Comparison of ENCODE assay signal across 21 cellular contexts in genomic region chr6:143733500-143733899, GRCh38. TPM values are rescaled to one million over a fixed set of nuclear protein-coding genes. Genes with fewer than 3 reads are reported as not detected.
DNase-seq lines count a peak whose midpoint lies in the region; ATAC-seq, FAIRE-seq and TF ChIP-seq lines count a peak whose summit lies in the region.
"Had no signal": no experiment of that assay in that cellular context is flagged by ENCODE, and none has a peak within 500 bp of the region (broad histone marks: within the 10 kb centered on the region; RNA-seq: fewer than 3 reads in every experiment).

No MANE protein-coding gene starts in this region.

- CTCF ChIA-PET in HepG2 (lab: Yijun Ruan, JAX; ENCODE audit: low intra/inter-chr PET ratio, low total read pairs) (no interaction called here), WTC11 (lab: Charles Lee) (no interaction called here), RWPE1 (lab: Yijun Ruan, JAX) (no interaction called here)

- no peak overlapping the region for H3K27ac ChIP-seq in right lobe of liver
- H3K27ac ChIP-seq in HepG2 (ENCODE audit: extremely low read length, insufficient read depth, low read length): no peak overlapping the region
- H3K27ac ChIP-seq in RWPE1: no peak overlapping the region
- H3K27ac ChIP-seq: GM23248, KMS-11, SJCRH30 had no signal

- POLR2A ChIA-PET in HepG2 (lab: Yijun Ruan, JAX): no interaction called here
- POLR2A ChIA-PET in WTC11 (lab: Charles Lee): interaction anchor here (1.0 kb wide), 1 partner anchor 10 kb away, joined by 3 read pairs; no protein-coding TSS in a partner anchor
- POLR2A ChIA-PET in RWPE1 (lab: Yijun Ruan, JAX; ENCODE audit: low non-redundant PET): no interaction called here

- no peak for FAIRE-seq in HepG2 (lab: Jason Lieb, UNC)
- FAIRE-seq: D721Med, G401.6, GM12891 had no signal

- H3K4me3 ChIP-seq in right lobe of liver (no peak overlapping the region), HepG2 (replicated peaks in 1 of 3; ENCODE audit: insufficient read depth in 1 of 3, low read depth in 2 of 3, low read length in 3 of 3) (no peak overlapping the region)
- H3K4me3 ChIP-seq: GM23248, SJCRH30 had no signal

- peak overlapping the region; percentile 83; the same call in 1 of the 2 replicates for H3K27ac Mint-ChIP-seq in WTC11
- peak overlapping the region; percentile 23 for H3K27ac Mint-ChIP-seq in mesothelial cell of epicardium
- H3K27ac Mint-ChIP-seq: CD4-positive, alpha-beta memory T cell; HFFc6 had no signal

- TF ChIP-seq EP300 in HepG2 (IDR thresholded peaks at IDR 0.05; ENCODE audit: low read depth in 2 of 2, low read length in 2 of 2): no peak
- no peak for TF ChIP-seq EP300 in HepG2 (CRISPR knock-in tag; IDR thresholded peaks at IDR 0.05; ENCODE audit: borderline replicate concordance)

- H3K9ac ChIP-seq in HepG2 (ENCODE audit: insufficient read depth, low read depth, low read length): no peak overlapping the region
- H3K9ac ChIP-seq: GM23248, KMS-11 had no signal

- no peaks in the 10 kb centered on the region for H3K36me3 ChIP-seq in right lobe of liver
- no peaks in the 10 kb centered on the region for H3K36me3 ChIP-seq in HepG2 (replicated peaks in 1 of 2; ENCODE audit: control insufficient read depth in 1 of 2, insufficient read depth in 2 of 2, low read length in 2 of 2)
- H3K36me3 ChIP-seq: SJCRH30 had no signal

- TF ChIP-seq CTCF in right lobe of liver (IDR thresholded peaks at IDR 0.05) (no peak), HepG2 (CRISPR knock-in tag; IDR thresholded peaks at IDR 0.05) (no peak), WTC11 (IDR thresholded peaks at IDR 0.05) (no peak), mesothelial cell of epicardium (IDR thresholded peaks at IDR 0.05; ENCODE audit: unreplicated experiment) (no peak), RWPE1 (conservative IDR thresholded peaks at IDR 0.05; ENCODE audit: low read depth) (no peak)

- H3K79me2 ChIP-seq in HepG2 (ENCODE audit: insufficient read depth, low read length): no peaks in the 10 kb centered on the region

- DNase-seq in right lobe of liver (no peak), HepG2 (ENCODE audit: low spot score) (no peak), WTC11 (ENCODE audit: low spot score) (no peak), mesothelial cell of epicardium (ENCODE audit: low spot score in 2 of 2, unreplicated experiment in 2 of 2) (no peak), RWPE1 (ENCODE audit: low spot score) (no peak)
- DNase-seq in stimulated activated naive CD4-positive, alpha-beta T cell (lab: John Stamatoyannopoulos, UW): no peak
- DNase-seq: CD4-positive, alpha-beta memory T cell; DMS79 treated with DMSO at 0.1 percent for 48 hours; GM23248; HFFc6; NCI-H1417; NCI-H1930; NCI-H2171 treated with DMSO at 0.1 percent for 48 hours; NCI-H524; SJCRH30 had no signal

- no peak overlapping the region for H3K4me3 Mint-ChIP-seq in WTC11
- no peak overlapping the region for H3K4me3 Mint-ChIP-seq in mesothelial cell of epicardium
- H3K4me3 Mint-ChIP-seq: HFFc6 had no signal

- H3K9me3 Mint-ChIP-seq in WTC11 (no peaks in the 10 kb centered on the region), mesothelial cell of epicardium (peaks cover 4% of the 10 kb centered on the region)
- H3K9me3 Mint-ChIP-seq: HFFc6 had no signal

- H3K4me1 ChIP-seq in right lobe of liver: peaks cover 0 to 31% (median 0%) of the 10 kb centered on the region in 4 donors
- no peaks in the 10 kb centered on the region for H3K4me1 ChIP-seq in HepG2 (ENCODE audit: insufficient read depth, low read length)
- H3K4me1 ChIP-seq: SJCRH30 had no signal

- no peak overlapping the region for H2AFZ ChIP-seq in HepG2 (ENCODE audit: low read length)
- H2AFZ ChIP-seq: GM23248 had no signal

- H3K27me3 Mint-ChIP-seq in WTC11 (ENCODE audit: low read depth) (no peaks in the 10 kb centered on the region), mesothelial cell of epicardium (ENCODE audit: low read depth) (no peaks in the 10 kb centered on the region)
- H3K27me3 Mint-ChIP-seq: CD4-positive, alpha-beta memory T cell had no signal

- no peak for TF ChIP-seq RAD21 in HepG2 (CRISPR knock-in tag; IDR thresholded peaks at IDR 0.05)

- H4K20me1 ChIP-seq in HepG2 (ENCODE audit: insufficient read depth, low read length): no peaks in the 10 kb centered on the region

- peaks cover 53% of the 10 kb centered on the region for H3K4me1 Mint-ChIP-seq in WTC11
- peaks cover 31% of the 10 kb centered on the region for H3K4me1 Mint-ChIP-seq in mesothelial cell of epicardium

- H3K36me3 Mint-ChIP-seq in WTC11 (no peaks in the 10 kb centered on the region), mesothelial cell of epicardium (peaks cover 13% of the 10 kb centered on the region)

- ATAC-seq in right lobe of liver: peak; percentile 31 to 69 (median 48)
- ATAC-seq in HepG2: no peak
- ATAC-seq in WTC11: no peak
- ATAC-seq in HG03354 (IDR thresholded peaks at IDR 0.05; ENCODE audit: poor library complexity, severe bottlenecking, unreplicated experiment): no peak
- ATAC-seq in GM21529 (IDR thresholded peaks at IDR 0.05; ENCODE audit: unreplicated experiment): no peak

- 80% methylated on average over 1 of the region's 1 CpG for WGBS in right lobe of liver (ENCODE audit: insufficient coverage, low coverage, low lambda C conversion rate, missing lambda C conversion rate)
- WGBS in HepG2 (ENCODE audit: low lambda C conversion rate): 97% methylated on average over 1 of the region's 1 CpG

- intact Hi-C loops in right lobe of liver (cut with DNase I) (no loop called here), HepG2 (cut with micrococcal nuclease; ENCODE audit: unreplicated experiment) (no loop called here)

- no TSS peak for BruUV-seq in HepG2 (replicated peaks; lab: Mats Ljungman, UMichigan)

- H3K9me3 ChIP-seq in right lobe of liver (no peaks in the 10 kb centered on the region), HepG2 (ENCODE audit: low read length) (no peaks in the 10 kb centered on the region)
- H3K9me3 ChIP-seq: SJCRH30 had no signal

- no peak for TF ChIP-seq POLR2A in right lobe of liver (IDR thresholded peaks at IDR 0.05)
- no peak for TF ChIP-seq POLR2A in HepG2 (IDR thresholded peaks at IDR 0.05; ENCODE audit: insufficient read depth in 1 of 2, low read depth in 2 of 2, low read length in 2 of 2)

- H3K27me3 ChIP-seq in right lobe of liver (no peaks in the 10 kb centered on the region), HepG2 (ENCODE audit: control insufficient read depth in 1 of 2, insufficient read depth in 2 of 2, low read length in 2 of 2) (no peaks in the 10 kb centered on the region)
- H3K27me3 ChIP-seq: SJCRH30 had no signal

- no peak overlapping the region for H3K4me2 ChIP-seq in HepG2 (ENCODE audit: low read depth, low read length)
- H3K4me2 ChIP-seq: KMS-11 had no signal

- in situ Hi-C loops in HepG2 (cut with HindIII; ENCODE audit: extremely low pct_ligation_motif_present, low pct_unique_long_range_greater_than_20kb): no loop called here

TF ChIP-seq in HepG2, 621 proteins besides CTCF, POLR2A, EP300 and RAD21 (continues in another document):
- TF ChIP-seq MXD4 (CRISPR knock-in tag; IDR thresholded peaks at IDR 0.05) (no peak), NFE2L1 (CRISPR knock-in tag; IDR thresholded peaks at IDR 0.05; ENCODE audit: borderline replicate concordance) (no peak), DPF2 (CRISPR knock-in tag; IDR thresholded peaks at IDR 0.05; ENCODE audit: borderline replicate concordance, low read depth) (no peak), ZNF615 (CRISPR knock-in tag; IDR thresholded peaks at IDR 0.05; ENCODE audit: borderline replicate concordance) (no peak), HMG20A (CRISPR knock-in tag; IDR thresholded peaks at IDR 0.05; ENCODE audit: borderline replicate concordance) (no peak)

TF ChIP-seq in WTC11, 78 proteins besides CTCF, POLR2A, EP300 and RAD21:
- TF ChIP-seq E2F5 (CRISPR knock-in tag; IDR thresholded peaks at IDR 0.05): no peak
TF ChIP-seq in WTC11: peak in this region for 0.

RNA-seq across cellular contexts. Expression of gene PHACTR2, which starts 55.7 kb away (rescaled TPM):
- total RNA-seq in right lobe of liver: 10 to 100 TPM; 14.0 to 62.7 (median 20.9) TPM
- 28.2 and 39.1 TPM in 2 replicates for total RNA-seq in HepG2 (2016; rRNA removed; fragmentation: Illumina TruSeq; extraction: Trizol)
- 14.4 and 16.0 TPM in 2 replicates for total RNA-seq in HepG2 (2016; cell fraction: cytosol; rRNA removed; fragmentation: Illumina TruSeq; extraction: Trizol; ENCODE audit: low read depth)
- 28.7 and 34.3 TPM in 2 replicates for total RNA-seq in HepG2 (2016; cell fraction: insoluble cytoplasmic fraction; rRNA removed; fragmentation: Illumina TruSeq; extraction: Trizol)
- total RNA-seq in HepG2 (2016; cell fraction: membrane; rRNA removed; fragmentation: Illumina TruSeq; extraction: Trizol): 29.1 and 31.7 TPM in 2 replicates
- 27.6 and 29.4 TPM in 2 replicates for total RNA-seq in HepG2 (2016; cell fraction: nucleus; rRNA removed; fragmentation: Illumina TruSeq; extraction: Trizol)
- 8.4 and 11.3 TPM in 2 replicates for polyA plus RNA-seq in HepG2 (2011; rRNA removed)
- polyA plus RNA-seq in HepG2 (2011; cell fraction: cytosol; rRNA removed): 7.5 and 8.1 TPM in 2 replicates
- 6.0 and 7.3 TPM in 2 replicates for polyA plus RNA-seq in HepG2 (2011; cell fraction: nucleus; rRNA removed)
- 6.6 and 11.5 TPM in 2 replicates for polyA plus RNA-seq in HepG2 (2012)
- polyA plus RNA-seq in HepG2 (2016; cell fraction: cytosol; fragmentation: Illumina TruSeq; extraction: Trizol; ENCODE audit: low read depth): 8.4 and 10.1 TPM in 2 replicates
- polyA plus RNA-seq in HepG2 (2016; cell fraction: insoluble cytoplasmic fraction; fragmentation: Illumina TruSeq; extraction: Trizol; ENCODE audit: low read depth): 14.6 and 15.0 TPM in 2 replicates
- 9.6 and 11.2 TPM in 2 replicates for polyA plus RNA-seq in HepG2 (2016; cell fraction: membrane; fragmentation: Illumina TruSeq; extraction: Trizol; ENCODE audit: low read depth)
- 12.7 and 13.6 TPM in 2 replicates for polyA plus RNA-seq in HepG2 (2016; cell fraction: nucleus; fragmentation: Illumina TruSeq; extraction: Trizol; ENCODE audit: insufficient read depth, low read depth)
- polyA minus RNA-seq in HepG2 (2011; rRNA and poly(A)+ RNA removed; ENCODE audit: low replicate concordance): 13.8 and 29.8 TPM in 2 replicates
- polyA minus RNA-seq in HepG2 (2011; cell fraction: cytosol; rRNA and poly(A)+ RNA removed): 17.3 and 19.4 TPM in 2 replicates
- polyA minus RNA-seq in HepG2 (2011; cell fraction: nucleus; rRNA and poly(A)+ RNA removed): 29.9 and 31.0 TPM in 2 replicates
- total RNA-seq in WTC11 (2021): 72.6 to 90.5 TPM (median 80.2 TPM) in 3 replicates
- total RNA-seq in mesothelial cell of epicardium: 117 to 125 TPM (median 124 TPM) in 3 replicates

Comparison
In these comparisons a context has a peak if more than half of its experiments do, and no peak if none do; other contexts are left out.
1. ATAC-seq: peak in right lobe of liver (4 of 4); none in HepG2 (single experiment), WTC11 (single experiment), HG03354 (single experiment) and GM21529 (single experiment).